ENCODE assay signal across 23 cellular contexts in the genomic region with DNA sequence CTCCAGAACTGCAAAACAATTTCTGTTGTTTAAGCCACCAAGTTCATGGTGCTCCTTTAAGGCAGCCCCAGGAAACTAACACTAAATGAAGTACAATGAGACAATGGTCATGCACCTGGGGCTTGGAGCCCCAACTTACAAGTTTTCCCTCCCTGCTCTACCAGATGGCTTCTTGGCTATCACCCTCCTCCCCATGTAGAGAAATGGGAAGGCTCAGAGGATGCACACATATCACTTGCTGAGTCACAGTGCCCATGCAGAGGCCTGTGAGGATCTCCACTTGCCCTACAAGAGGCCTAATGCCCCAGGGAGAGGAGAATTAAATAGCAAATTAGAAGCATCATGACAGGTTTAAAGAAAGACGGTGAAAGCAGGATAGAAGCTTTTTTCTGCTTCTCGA.
DNase-seq lines count a peak whose midpoint lies in the region; ATAC-seq, FAIRE-seq and TF ChIP-seq lines count a peak whose summit lies in the region.
"Had no signal": no experiment of that assay in that cellular context is flagged by ENCODE, and none has a peak within 500 bp of the region (broad histone marks: within the 10 kb centered on the region; RNA-seq: fewer than 3 reads in every experiment).

No MANE protein-coding gene starts in this region.

- H3F3A ChIP-seq in GM23338 (replicated peaks; ENCODE audit: low read depth): no peaks in the 10 kb centered on the region

- H3K4me1 ChIP-seq in A673 (ENCODE audit: insufficient read depth, low read length, poor library complexity, severe bottlenecking): no peaks in the 10 kb centered on the region
- no peaks in the 10 kb centered on the region for H3K4me1 ChIP-seq in GM23338 (ENCODE audit: insufficient read depth)
- H3K4me1 ChIP-seq: Peyer's patch had no signal

- ATAC-seq in GM23338 (no peak), GM21576 (IDR thresholded peaks at IDR 0.05; ENCODE audit: unreplicated experiment) (no peak)

- no peak overlapping the region for H3K27ac ChIP-seq in A673 (ENCODE audit: low read depth, low read length, poor library complexity, severe bottlenecking)
- H3K27ac ChIP-seq in GM23338 (ENCODE audit: low read depth): no peak overlapping the region
- H3K27ac ChIP-seq: Peyer's patch had no signal

- H3K9me3 ChIP-seq in A673 (ENCODE audit: low read depth, low read length, poor library complexity, severe bottlenecking): no peaks in the 10 kb centered on the region

- FAIRE-seq in bronchial epithelial cell (lab: Jason Lieb, UNC) (peak; percentile 55), GM12891 (lab: Jason Lieb, UNC) (no peak)
- FAIRE-seq: A204.1, G401.6, GM18507 had no signal

- no peaks in the 10 kb centered on the region for H3K27me3 Mint-ChIP-seq in GM23338 (ENCODE audit: insufficient read depth, low read depth, poor library complexity)

- H4K20me1 ChIP-seq in GM23338 (replicated peaks; ENCODE audit: insufficient read depth): no peaks in the 10 kb centered on the region

- no peaks in the 10 kb centered on the region for H3K9me2 ChIP-seq in GM23338 (ENCODE audit: insufficient read depth)

- no peak overlapping the region for H3K4me3 ChIP-seq in A673 (ENCODE audit: low read depth, low read length, poor library complexity, severe bottlenecking)
- no peak overlapping the region for H3K4me3 ChIP-seq in GM23338
- no peak overlapping the region for H3K4me3 ChIP-seq in bronchial epithelial cell (ENCODE audit: low read depth, low read length)
- H3K4me3 ChIP-seq: MG63, Peyer's patch had no signal

- BruUV-seq in A673 (replicated peaks; lab: Mats Ljungman, UMichigan): no TSS peak

- CTCF ChIA-PET in A673 (lab: Charles Lee): no interaction called here

- DNase-seq in A673 (ENCODE audit: low spot score): peak; percentile 6
- DNase-seq in GM23338 (ENCODE audit: low spot score): no peak
- peak; percentile 29 for DNase-seq in bronchial epithelial cell (ENCODE audit: low read depth)
- peak; percentile 2 for DNase-seq in iPS-NIHi7 (ENCODE audit: extremely low spot score)
- DNase-seq in GM12891 (ENCODE audit: insufficient read length, low spot score): no peak
- DNase-seq in NCI-H2081 (lab: John Stamatoyannopoulos, UW): no peak
- DNase-seq: DND-41, H7, Karpas-422, MG63, NCI-H1092, NCI-H1436, NCI-H187 treated with DMSO at 0.1 percent for 48 hours, NCI-H524 treated with DMSO at 0.1 percent for 48 hours, NCI-H82, Peyer's patch, Right ventricle myocardium superior had no signal

- TF ChIP-seq CTCF in A673 (conservative IDR thresholded peaks at IDR 0.05; ENCODE audit: low read depth, low read length): no peak
- no peak for TF ChIP-seq CTCF in GM23338 (conservative IDR thresholded peaks at IDR 0.05; ENCODE audit: low read depth in 2 of 2)
- no peak for TF ChIP-seq CTCF in bronchial epithelial cell (IDR thresholded peaks at IDR 0.05; ENCODE audit: insufficient read depth, low read length, severe bottlenecking)

- H3K4me3 Mint-ChIP-seq in GM23338: no peak overlapping the region
- H3K4me3 Mint-ChIP-seq: B cell, CD14-positive monocyte had no signal

- intact Hi-C loops in A673 (cut with micrococcal nuclease; ENCODE audit: unreplicated experiment): no loop called here

- H3K27me3 ChIP-seq in A673 (replicated peaks; ENCODE audit: insufficient read depth, low read depth, low read length, poor library complexity) (no peaks in the 10 kb centered on the region), GM23338 (ENCODE audit: insufficient read depth) (no peaks in the 10 kb centered on the region), bronchial epithelial cell (ENCODE audit: control insufficient read depth, insufficient read depth, low read length) (no peaks in the 10 kb centered on the region)
- H3K27me3 ChIP-seq: MG63, Peyer's patch had no signal

- H3K36me3 ChIP-seq in A673 (ENCODE audit: insufficient read depth, low read length, poor library complexity, severe bottlenecking) (no peaks in the 10 kb centered on the region), GM23338 (ENCODE audit: insufficient read depth) (no peaks in the 10 kb centered on the region), bronchial epithelial cell (ENCODE audit: control insufficient read depth, insufficient read depth, low read length) (no peaks in the 10 kb centered on the region)
- H3K36me3 ChIP-seq: MG63, Peyer's patch had no signal

- H3K27ac Mint-ChIP-seq in GM23338: peak overlapping the region; percentile 74; the same call in 1 of the 2 replicates
- H3K27ac Mint-ChIP-seq: B cell, CD14-positive monocyte had no signal

- no peak overlapping the region for H3K4me2 ChIP-seq in GM23338

- no peaks in the 10 kb centered on the region for H3K36me3 Mint-ChIP-seq in GM23338 (ENCODE audit: low read depth)
- H3K36me3 Mint-ChIP-seq: CD14-positive monocyte had no signal

- POLR2A ChIA-PET in A673 (lab: Charles Lee; ENCODE audit: low non-redundant PET): no interaction called here

- H2AFZ ChIP-seq in GM23338: 0 out of 2 replicates have a peak overlapping the region, but pooled peaks have one; percentile 14

- H3K4me1 Mint-ChIP-seq in GM23338: no peaks in the 10 kb centered on the region
- H3K4me1 Mint-ChIP-seq: B cell, CD14-positive monocyte had no signal

- no peaks in the 10 kb centered on the region; the same call in 1 of the 3 replicates for H3K9me3 Mint-ChIP-seq in GM23338

- H3K79me2 ChIP-seq in GM23338 (replicated peaks; ENCODE audit: insufficient read depth): no peaks in the 10 kb centered on the region

- TF ChIP-seq POLR2A in GM12891 (IDR thresholded peaks at IDR 0.05; ENCODE audit: low read depth, low read length): no peak

TF ChIP-seq in GM23338, 12 proteins besides CTCF, POLR2A, EP300 and RAD21 (continues in another document):
- TF ChIP-seq ZNF331 (CRISPR knock-in tag; IDR thresholded peaks at IDR 0.05; ENCODE audit: low read depth): no peak
- no peak for TF ChIP-seq JUNB (IDR thresholded peaks at IDR 0.05; ENCODE audit: unreplicated experiment)

TF ChIP-seq in GM12891, 5 proteins besides CTCF, POLR2A, EP300 and RAD21:
- TF ChIP-seq POLR2AphosphoS5 (IDR thresholded peaks at IDR 0.05; ENCODE audit: low read depth, low read length) (no peak), POU2F2 (IDR thresholded peaks at IDR 0.05; ENCODE audit: low read depth, low read length) (no peak), PAX5 (IDR thresholded peaks at IDR 0.05; ENCODE audit: insufficient read depth, low read length, severe bottlenecking) (no peak), TAF1 (IDR thresholded peaks at IDR 0.05; ENCODE audit: low read depth, low read length) (no peak), SPI1 (IDR thresholded peaks at IDR 0.05; ENCODE audit: low read depth, low read length) (no peak)

Comparison
In these comparisons a context has a peak if more than half of its experiments do, and no peak if none do; other contexts are left out.
1. DNase-seq: peak in A673 (single experiment), bronchial epithelial cell (single experiment) and iPS-NIHi7 (single experiment); none in GM23338 (single experiment), GM12891 (single experiment) and NCI-H2081 (0 of 2).